ENCODE assay signal across 20 cellular contexts in the genomic region with DNA sequence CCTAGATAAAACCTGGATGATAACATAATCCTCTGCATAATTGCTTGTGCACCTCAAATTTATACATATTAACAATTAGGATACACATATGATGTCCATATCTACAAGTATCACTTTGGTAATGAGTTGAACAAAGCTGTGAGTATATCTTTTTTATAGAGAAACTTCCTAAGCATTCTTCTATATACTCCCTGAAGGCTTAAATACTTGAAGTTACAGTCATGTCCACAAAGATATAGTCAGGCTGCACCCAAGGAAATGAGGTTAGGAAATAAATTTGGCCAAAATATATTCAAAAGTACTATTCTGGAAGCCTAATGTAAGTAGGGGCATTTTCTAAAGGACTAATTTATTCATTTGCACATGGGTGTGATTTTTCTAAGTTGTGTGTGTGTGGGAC.
"Had no signal": no experiment of that assay in that cellular context is flagged by ENCODE, and none has a peak within 500 bp of the region (broad histone marks: within the 10 kb centered on the region; RNA-seq: fewer than 3 reads in every experiment).

No MANE protein-coding gene starts in this region.

- H3K27me3 ChIP-seq: esophagus squamous epithelium, gastrocnemius medialis, heart right ventricle, neutrophil, transverse colon had no signal

- H3K4me3 Mint-ChIP-seq: dendritic cell treated with granulocyte-macrophage colony-stimulating factor and Interleukin-4, amounts not matched to agents 40 ng/mL and 50 ng/mL, for 4 days; effector memory CD8-positive, alpha-beta T cell; naive thymus-derived CD8-positive, alpha-beta T cell; stimulated activated naive B cell treated with anti-CD40 and anti-IgM and Interleukin-4, amounts not matched to agents 10 μg/mL and 1 μg/mL and 100 μg/mL, for 72 hours; stimulated activated naive CD8-positive, alpha-beta T cell treated with anti-CD3 and anti-CD28 coated beads, Interleukin-15, amount 100 ng/mL, for 72 hours had no signal

- H3K9me3 Mint-ChIP-seq: dendritic cell treated with granulocyte-macrophage colony-stimulating factor and Interleukin-4, amounts not matched to agents 40 ng/mL and 50 ng/mL, for 4 days; stimulated activated naive CD8-positive, alpha-beta T cell treated with anti-CD3 and anti-CD28 coated beads, Interleukin-15, amount 100 ng/mL, for 72 hours had no signal

- H3K36me3 ChIP-seq: esophagus squamous epithelium, gastrocnemius medialis, heart right ventricle, neutrophil, thoracic aorta, transverse colon had no signal

- H3K4me1 Mint-ChIP-seq: naive thymus-derived CD8-positive, alpha-beta T cell; stimulated activated naive CD8-positive, alpha-beta T cell treated with anti-CD3 and anti-CD28 coated beads, Interleukin-15, amount 100 ng/mL, for 72 hours had no signal

- H3K4me1 ChIP-seq: esophagus squamous epithelium, gastrocnemius medialis, heart right ventricle, transverse colon had no signal

- H3K4me3 ChIP-seq: esophagus squamous epithelium, gastrocnemius medialis, heart right ventricle, mucosa of descending colon, skin epidermis, thoracic aorta, transverse colon had no signal

- ATAC-seq: effector memory CD8-positive, alpha-beta T cell; gastrocnemius medialis; heart right ventricle; left lobe of liver; mucosa of descending colon; naive thymus-derived CD8-positive, alpha-beta T cell; sciatic nerve; stimulated activated naive B cell treated with anti-CD40 and anti-IgM and Interleukin-4, amounts not matched to agents 10 μg/mL and 1 μg/mL and 100 μg/mL, for 72 hours; stimulated activated naive CD8-positive, alpha-beta T cell treated with anti-CD3 and anti-CD28 coated beads, Interleukin-15, amount 100 ng/mL, for 72 hours had no signal

- H3K36me3 Mint-ChIP-seq: naive thymus-derived CD8-positive, alpha-beta T cell had no signal

- H3K27me3 Mint-ChIP-seq: dendritic cell treated with granulocyte-macrophage colony-stimulating factor and Interleukin-4, amounts not matched to agents 40 ng/mL and 50 ng/mL, for 4 days; effector memory CD8-positive, alpha-beta T cell; naive thymus-derived CD8-positive, alpha-beta T cell; stimulated activated naive B cell treated with anti-CD40 and anti-IgM and Interleukin-4, amounts not matched to agents 10 μg/mL and 1 μg/mL and 100 μg/mL, for 72 hours; stimulated activated naive CD8-positive, alpha-beta T cell treated with anti-CD3 and anti-CD28 coated beads, Interleukin-15, amount 100 ng/mL, for 72 hours had no signal

- H3K9me3 ChIP-seq: esophagus squamous epithelium, gastrocnemius medialis, heart right ventricle, mucosa of descending colon, neutrophil, thoracic aorta, transverse colon had no signal

- H3K27ac ChIP-seq: esophagus squamous epithelium, gastrocnemius medialis, heart right ventricle, neutrophil, skin epidermis, thoracic aorta, transverse colon had no signal

- H3K27ac Mint-ChIP-seq: dendritic cell treated with granulocyte-macrophage colony-stimulating factor and Interleukin-4, amounts not matched to agents 40 ng/mL and 50 ng/mL, for 4 days; effector memory CD8-positive, alpha-beta T cell; naive thymus-derived CD8-positive, alpha-beta T cell; stimulated activated naive B cell treated with anti-CD40 and anti-IgM and Interleukin-4, amounts not matched to agents 10 μg/mL and 1 μg/mL and 100 μg/mL, for 72 hours; stimulated activated naive CD8-positive, alpha-beta T cell treated with anti-CD3 and anti-CD28 coated beads, Interleukin-15, amount 100 ng/mL, for 72 hours had no signal

- DNase-seq: effector memory CD8-positive, alpha-beta T cell; esophagus squamous epithelium; gastrocnemius medialis; heart right ventricle; hypothalamus; mucosa of descending colon; naive thymus-derived CD8-positive, alpha-beta T cell; posterior cingulate gyrus; stimulated activated CD4-positive, alpha-beta T cell treated with anti-CD3 and anti-CD28 coated beads, Interleukin-2, amount 100 ng/mL, for 24 hours; stimulated activated CD4-positive, alpha-beta T cell treated with anti-CD3 and anti-CD28 coated beads, Interleukin-4, amount 100 ng/mL, for 4 hours; stimulated activated naive B cell treated with anti-CD40 and anti-IgM and Interleukin-4, amounts not matched to agents 10 μg/mL and 1 μg/mL and 100 μg/mL, for 72 hours; stimulated activated naive CD8-positive, alpha-beta T cell treated with anti-CD3 and anti-CD28 coated beads, Interleukin-15, amount 100 ng/mL, for 72 hours; substantia nigra; transverse colon had no signal
